In the genomic region with DNA sequence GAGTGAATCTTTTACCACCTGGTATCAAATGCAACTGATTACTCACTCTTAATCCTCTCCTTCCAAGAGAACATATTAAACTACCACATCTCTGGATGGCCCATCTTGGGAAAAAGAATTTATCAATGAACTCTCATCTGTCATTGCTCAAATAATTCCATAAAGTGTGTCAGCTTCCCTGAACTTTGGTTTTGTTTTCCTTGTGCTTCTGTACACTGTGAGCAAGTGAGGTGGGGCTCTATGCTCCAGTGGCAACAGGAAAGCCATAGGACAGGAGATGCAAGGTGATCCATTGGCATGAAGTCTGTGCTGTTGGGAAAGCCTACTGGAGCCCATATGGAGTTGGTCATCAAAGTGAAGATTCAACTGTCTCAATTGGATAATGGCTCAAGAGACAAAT, we compare ENCODE assay signal across 28 cellular contexts. TPM values are rescaled to one million over a fixed set of nuclear protein-coding genes. Genes with fewer than 3 reads are reported as not detected.
"Had no signal": no experiment of that assay in that cellular context is flagged by ENCODE, and none has a peak within 500 bp of the region (broad histone marks: within the 10 kb centered on the region; RNA-seq: fewer than 3 reads in every experiment).

No MANE protein-coding gene starts in this region.

- H3K79me2 ChIP-seq: parathyroid adenoma had no signal

- ATAC-seq: natural killer cell; psoas muscle; right cardiac atrium; sciatic nerve; stimulated activated memory B cell treated with anti-CD40 and anti-IgM and Interleukin-4, amounts not matched to agents 10 μg/mL and 1 μg/mL and 100 μg/mL, for 72 hours; stimulated activated naive CD8-positive, alpha-beta T cell treated with anti-CD3 and anti-CD28 coated beads, Interleukin-15, amount 100 ng/mL, for 72 hours; stimulated activated naive CD8-positive, alpha-beta T cell treated with anti-CD3 and anti-CD28 coated beads, Interleukin-15, Interleukin-2, amounts not matched to agents 100 U/mL and 50 U/mL, for 24 hours; upper lobe of right lung had no signal

- H3K27ac ChIP-seq: neural progenitor cell, ovary, parathyroid adenoma, psoas muscle, skin epidermis, spleen, suprapubic skin, testis, transverse colon, upper lobe of right lung, uterus had no signal

- H3K9me3 ChIP-seq: ovary, psoas muscle, suprapubic skin, testis, tibial artery, transverse colon, upper lobe of right lung, uterus had no signal

- H3K36me3 ChIP-seq: neural progenitor cell, ovary, spleen, suprapubic skin, tibial artery, transverse colon, upper lobe of right lung, uterus had no signal

- H3K9ac ChIP-seq: neural progenitor cell, parathyroid adenoma had no signal

- H3K4me3 ChIP-seq: neural progenitor cell, ovary, psoas muscle, skin epidermis, smooth muscle cell, spleen, suprapubic skin, testis, tibial artery, transverse colon, upper lobe of right lung, uterus had no signal

- H3K4me1 ChIP-seq: psoas muscle, spleen, transverse colon had no signal

- DNase-seq: natural killer cell; occipital lobe; ovary; posterior cingulate gyrus; psoas muscle; right cardiac atrium; spleen; stimulated activated CD4-positive, alpha-beta T cell treated with anti-CD3 and anti-CD28 coated beads, Interleukin-12 subunit alpha, Interleukin-12 subunit beta, amount 100 ng/mL, for 4 hours; stimulated activated CD4-positive, alpha-beta T cell treated with anti-CD3 and anti-CD28 coated beads, Interleukin-1b, Interleukin-23, amount 100 ng/mL, for 48 hours; stimulated activated CD4-positive, alpha-beta T cell treated with anti-CD3 and anti-CD28 coated beads, Interleukin-4, amount 100 ng/mL, for 1 hour; stimulated activated CD4-positive, alpha-beta T cell treated with anti-CD3 and anti-CD28 coated beads, Interleukin-4, amount 100 ng/mL, for 4 hours; stimulated activated CD8-positive, alpha-beta memory T cell treated with anti-CD3 and anti-CD28 coated beads, Interleukin-4, amount 100 ng/mL, for 48 hours; stimulated activated naive CD4-positive, alpha-beta T cell; stimulated activated naive CD8-positive, alpha-beta T cell treated with anti-CD3 and anti-CD28 coated beads, Interleukin-15, amount 100 ng/mL, for 72 hours; stimulated activated naive CD8-positive, alpha-beta T cell treated with anti-CD3 and anti-CD28 coated beads, Interleukin-15, Interleukin-2, amounts not matched to agents 100 U/mL and 50 U/mL, for 24 hours; substantia nigra; testis; tibial artery; transverse colon; upper lobe of right lung; uterus had no signal

- H3K27me3 ChIP-seq: neural progenitor cell, ovary, spleen, suprapubic skin, testis, tibial artery, transverse colon, upper lobe of right lung, uterus had no signal

- H2AFZ ChIP-seq: neural progenitor cell, parathyroid adenoma had no signal

- H3K4me2 ChIP-seq: neural progenitor cell, smooth muscle cell had no signal

RNA-seq across cellular contexts. Expression of a gene that starts 17.4 kb away (rescaled TPM):
- total RNA-seq: natural killer cell had no signal
- polyA plus RNA-seq: smooth muscle cell had no signal
